In the genomic region with DNA sequence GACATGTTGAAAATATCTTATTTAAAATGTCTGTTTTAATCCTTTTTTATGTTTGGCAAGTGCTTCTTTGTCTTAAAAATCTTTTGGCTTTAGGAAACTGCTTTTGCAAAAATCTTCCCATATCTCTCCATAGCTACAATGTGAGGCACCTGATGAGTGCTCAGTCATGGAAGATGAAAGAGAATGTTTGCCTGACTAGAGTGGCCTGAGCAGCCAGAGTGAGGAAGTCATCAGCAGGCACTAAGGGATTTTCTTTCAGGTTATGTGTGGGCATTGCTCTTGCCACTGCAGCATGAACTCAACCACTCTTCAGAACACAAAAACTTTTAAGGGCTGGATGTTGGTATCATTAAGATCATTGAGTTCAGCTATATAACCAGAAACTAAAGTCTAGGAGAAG, we compare ENCODE assay signal across 1 cellular context.
TF ChIP-seq lines count a peak whose summit lies in the region.

No MANE protein-coding gene starts in this region.

TF ChIP-seq in GM23338, 12 proteins besides CTCF, POLR2A, EP300 and RAD21 (continued from another document):
- TF ChIP-seq, protein P1, sequence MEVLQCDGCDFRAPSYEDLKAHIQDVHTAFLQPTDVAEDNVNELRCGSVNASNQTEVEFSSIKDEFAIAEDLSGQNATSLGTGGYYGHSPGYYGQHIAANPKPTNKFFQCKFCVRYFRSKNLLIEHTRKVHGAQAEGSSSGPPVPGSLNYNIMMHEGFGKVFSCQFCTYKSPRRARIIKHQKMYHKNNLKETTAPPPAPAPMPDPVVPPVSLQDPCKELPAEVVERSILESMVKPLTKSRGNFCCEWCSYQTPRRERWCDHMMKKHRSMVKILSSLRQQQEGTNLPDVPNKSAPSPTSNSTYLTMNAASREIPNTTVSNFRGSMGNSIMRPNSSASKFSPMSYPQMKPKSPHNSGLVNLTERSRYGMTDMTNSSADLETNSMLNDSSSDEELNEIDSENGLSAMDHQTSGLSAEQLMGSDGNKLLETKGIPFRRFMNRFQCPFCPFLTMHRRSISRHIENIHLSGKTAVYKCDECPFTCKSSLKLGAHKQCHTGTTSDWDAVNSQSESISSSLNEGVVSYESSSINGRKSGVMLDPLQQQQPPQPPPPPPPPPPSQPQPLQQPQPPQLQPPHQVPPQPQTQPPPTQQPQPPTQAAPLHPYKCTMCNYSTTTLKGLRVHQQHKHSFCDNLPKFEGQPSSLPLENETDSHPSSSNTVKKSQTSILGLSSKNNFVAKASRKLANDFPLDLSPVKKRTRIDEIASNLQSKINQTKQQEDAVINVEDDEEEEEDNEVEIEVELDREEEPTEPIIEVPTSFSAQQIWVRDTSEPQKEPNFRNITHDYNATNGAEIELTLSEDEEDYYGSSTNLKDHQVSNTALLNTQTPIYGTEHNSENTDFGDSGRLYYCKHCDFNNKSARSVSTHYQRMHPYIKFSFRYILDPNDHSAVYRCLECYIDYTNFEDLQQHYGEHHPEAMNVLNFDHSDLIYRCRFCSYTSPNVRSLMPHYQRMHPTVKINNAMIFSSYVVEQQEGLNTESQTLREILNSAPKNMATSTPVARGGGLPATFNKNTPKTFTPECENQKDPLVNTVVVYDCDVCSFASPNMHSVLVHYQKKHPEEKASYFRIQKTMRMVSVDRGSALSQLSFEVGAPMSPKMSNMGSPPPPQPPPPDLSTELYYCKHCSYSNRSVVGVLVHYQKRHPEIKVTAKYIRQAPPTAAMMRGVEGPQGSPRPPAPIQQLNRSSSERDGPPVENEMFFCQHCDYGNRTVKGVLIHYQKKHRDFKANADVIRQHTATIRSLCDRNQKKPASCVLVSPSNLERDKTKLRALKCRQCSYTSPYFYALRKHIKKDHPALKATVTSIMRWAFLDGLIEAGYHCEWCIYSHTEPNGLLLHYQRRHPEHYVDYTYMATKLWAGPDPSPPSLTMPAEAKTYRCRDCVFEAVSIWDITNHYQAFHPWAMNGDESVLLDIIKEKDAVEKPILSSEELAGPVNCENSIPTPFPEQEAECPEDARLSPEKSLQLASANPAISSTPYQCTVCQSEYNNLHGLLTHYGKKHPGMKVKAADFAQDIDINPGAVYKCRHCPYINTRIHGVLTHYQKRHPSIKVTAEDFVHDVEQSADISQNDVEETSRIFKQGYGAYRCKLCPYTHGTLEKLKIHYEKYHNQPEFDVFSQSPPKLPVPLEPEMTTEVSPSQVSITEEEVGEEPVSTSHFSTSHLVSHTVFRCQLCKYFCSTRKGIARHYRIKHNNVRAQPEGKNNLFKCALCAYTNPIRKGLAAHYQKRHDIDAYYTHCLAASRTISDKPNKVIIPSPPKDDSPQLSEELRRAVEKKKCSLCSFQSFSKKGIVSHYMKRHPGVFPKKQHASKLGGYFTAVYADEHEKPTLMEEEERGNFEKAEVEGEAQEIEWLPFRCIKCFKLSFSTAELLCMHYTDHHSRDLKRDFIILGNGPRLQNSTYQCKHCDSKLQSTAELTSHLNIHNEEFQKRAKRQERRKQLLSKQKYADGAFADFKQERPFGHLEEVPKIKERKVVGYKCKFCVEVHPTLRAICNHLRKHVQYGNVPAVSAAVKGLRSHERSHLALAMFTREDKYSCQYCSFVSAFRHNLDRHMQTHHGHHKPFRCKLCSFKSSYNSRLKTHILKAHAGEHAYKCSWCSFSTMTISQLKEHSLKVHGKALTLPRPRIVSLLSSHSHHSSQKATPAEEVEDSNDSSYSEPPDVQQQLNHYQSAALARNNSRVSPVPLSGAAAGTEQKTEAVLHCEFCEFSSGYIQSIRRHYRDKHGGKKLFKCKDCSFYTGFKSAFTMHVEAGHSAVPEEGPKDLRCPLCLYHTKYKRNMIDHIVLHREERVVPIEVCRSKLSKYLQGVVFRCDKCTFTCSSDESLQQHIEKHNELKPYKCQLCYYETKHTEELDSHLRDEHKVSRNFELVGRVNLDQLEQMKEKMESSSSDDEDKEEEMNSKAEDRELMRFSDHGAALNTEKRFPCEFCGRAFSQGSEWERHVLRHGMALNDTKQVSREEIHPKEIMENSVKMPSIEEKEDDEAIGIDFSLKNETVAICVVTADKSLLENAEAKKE (CRISPR knock-in tag; IDR thresholded peaks at IDR 0.05), result no peak
- TF ChIP-seq EZH2 (IDR thresholded peaks at IDR 0.05; ENCODE audit: low read depth, unreplicated experiment), result no peak
- TF ChIP-seq CREB1 (CRISPR knock-in tag; IDR thresholded peaks at IDR 0.05; ENCODE audit: low read depth), result no peak
